In the genomic region with DNA sequence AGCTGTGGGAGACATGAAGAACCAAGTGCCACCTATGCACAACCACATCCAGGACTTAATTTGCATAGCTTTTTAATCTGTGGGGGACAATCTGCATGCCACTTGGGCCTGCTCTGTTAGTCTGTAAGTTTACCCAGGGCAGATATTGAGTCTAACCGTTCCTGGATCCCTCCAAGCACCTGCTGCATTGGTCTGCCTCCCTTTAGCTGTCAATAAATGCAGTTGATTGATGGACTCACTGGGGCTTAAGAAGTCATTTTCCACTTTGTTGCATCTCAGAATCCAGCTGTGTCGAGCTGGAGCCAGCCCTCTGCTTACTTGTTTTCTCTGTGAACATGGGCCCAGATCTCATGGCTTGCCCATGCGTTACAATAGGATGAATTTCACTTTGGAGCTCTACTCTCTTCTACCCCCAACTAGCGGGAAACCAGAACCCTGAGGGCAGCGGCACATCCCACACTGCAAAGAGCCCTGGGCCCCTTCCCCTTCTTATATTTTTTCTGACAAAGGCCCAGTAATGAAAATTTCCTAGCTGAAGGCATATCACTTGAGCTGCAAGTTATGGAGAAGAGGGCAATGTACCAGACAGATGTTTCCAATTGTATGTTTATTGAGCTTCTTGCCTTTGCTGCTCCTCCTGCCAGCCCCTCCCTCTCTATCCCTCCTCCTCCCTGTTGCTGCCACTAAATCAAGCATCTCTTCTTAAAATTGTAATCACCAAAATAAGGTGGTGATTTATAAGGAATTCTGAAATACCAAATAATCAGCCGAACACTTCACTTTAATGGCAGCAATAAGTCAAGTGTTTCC, we compare ENCODE assay signal across 22 cellular contexts.
"Had no signal": no experiment of that assay in that cellular context is flagged by ENCODE, and none has a peak within 500 bp of the region (broad histone marks: within the 10 kb centered on the region; RNA-seq: fewer than 3 reads in every experiment).

No MANE protein-coding gene starts in this region.

- H3K4me3 ChIP-seq: breast epithelium, gastroesophageal sphincter, left lung, mucosa of descending colon, prostate gland, right lobe of liver, smooth muscle cell, tibial nerve, vagina had no signal

- H3K4me2 ChIP-seq: smooth muscle cell had no signal

- H3K36me3 ChIP-seq: breast epithelium, gastroesophageal sphincter, left lung, prostate gland, right lobe of liver, tibial nerve, vagina had no signal

- H3K9me3 ChIP-seq: breast epithelium, gastroesophageal sphincter, left lung, mucosa of descending colon, prostate gland, right lobe of liver, tibial nerve, vagina had no signal

- ATAC-seq: activated CD4-positive, CD25-positive, alpha-beta regulatory T cell treated with anti-CD3 and anti-CD28 coated beads, Interleukin-2, amount 50 U/mL, for 24 hours; gastroesophageal sphincter; left lung; mucosa of descending colon; naive thymus-derived CD4-positive, alpha-beta T cell; right lobe of liver had no signal

- H3K27ac Mint-ChIP-seq: activated T-helper 1 cell treated with anti-CD3 and anti-CD28 coated beads, Interleukin-12 subunit alpha, Interleukin-12 subunit beta, Interleukin-2, Interleukin-4 antibody, amounts not matched to agents 30 ng/mL and 10 ng/mL and 1 ng/mL, durations not matched to agents 14 hours and 24 hours and 36 hours had no signal

- H3K9me3 Mint-ChIP-seq: activated T-helper 1 cell treated with anti-CD3 and anti-CD28 coated beads, Interleukin-12 subunit alpha, Interleukin-12 subunit beta, Interleukin-2, Interleukin-4 antibody, amounts not matched to agents 30 ng/mL and 10 ng/mL and 1 ng/mL, durations not matched to agents 14 hours and 24 hours and 36 hours had no signal

- H3K27ac ChIP-seq: breast epithelium, gastroesophageal sphincter, left lung, prostate gland, right lobe of liver, tibial nerve, vagina had no signal

- H3K27me3 ChIP-seq: breast epithelium, gastroesophageal sphincter, left lung, right lobe of liver, tibial nerve, vagina had no signal

- H3K4me1 ChIP-seq: breast epithelium, gastroesophageal sphincter, left lung, prostate gland, right lobe of liver, tibial nerve had no signal

- DNase-seq: activated CD4-positive, alpha-beta T cell treated with anti-CD3 and anti-CD28 coated beads, Interleukin-2, amount 50 U/mL, for 1 hour; activated naive CD4-positive, alpha-beta T cell treated with Interleukin-2 at 50 U/mL for 16 hours; aorta; cerebellar nuclear complex; effector CD8-positive, alpha-beta T cell; left lung; mucosa of descending colon; naive thymus-derived CD4-positive, alpha-beta T cell; right lobe of liver; stimulated activated CD4-positive, alpha-beta T cell treated with anti-CD3 and anti-CD28 coated beads, Interleukin-4, amount 100 ng/mL, for 4 hours; stimulated activated CD8-positive, alpha-beta memory T cell treated with anti-CD3 and anti-CD28 coated beads, Interleukin-4, amount 100 ng/mL, for 48 hours; stimulated activated naive CD4-positive, alpha-beta T cell treated with Interleukin-2 at 50 U/mL for 16 hours; substantia nigra; T-helper 9 cell had no signal

- H3K4me3 Mint-ChIP-seq: activated T-helper 1 cell treated with anti-CD3 and anti-CD28 coated beads, Interleukin-12 subunit alpha, Interleukin-12 subunit beta, Interleukin-2, Interleukin-4 antibody, amounts not matched to agents 30 ng/mL and 10 ng/mL and 1 ng/mL, durations not matched to agents 14 hours and 24 hours and 36 hours; naive thymus-derived CD4-positive, alpha-beta T cell had no signal

- H3K27me3 Mint-ChIP-seq: naive thymus-derived CD4-positive, alpha-beta T cell had no signal
